In genomic region chr12:88298761-88299242, GRCh38 we compare ENCODE assay signal across 8 cellular contexts.
DNase-seq lines count a peak whose midpoint lies in the region; ATAC-seq, FAIRE-seq and TF ChIP-seq lines count a peak whose summit lies in the region.

No MANE protein-coding gene starts in this region.

- no peak overlapping the region for H3K9ac ChIP-seq in HepG2 (ENCODE audit: insufficient read depth, low read depth, low read length)

- H3K36me3 Mint-ChIP-seq in CD4-positive, alpha-beta memory T cell: no peaks in the 10 kb centered on the region

- no TSS peak for BruUV-seq in HepG2 (replicated peaks; lab: Mats Ljungman, UMichigan)

- H2AFZ ChIP-seq in HepG2 (ENCODE audit: low read length): no peak overlapping the region

- DNase-seq in GM12864 (ENCODE audit: low read depth) (peak; percentile 15), H4 (ENCODE audit: low spot score) (peak; percentile 71), SJSA1 (ENCODE audit: low read depth in 1 of 2, low spot score in 2 of 2) (peak; percentile 41 to 56), HepG2 (ENCODE audit: low spot score) (no peak), cerebellum (ENCODE audit: low spot score) (no peak), lower leg skin (ENCODE audit: low spot score in 2 of 2) (no peak)
- no peak for DNase-seq in CD4-positive, alpha-beta memory T cell

- H3K4me3 Mint-ChIP-seq in CD4-positive, alpha-beta memory T cell: no peak overlapping the region

- peaks cover 0 to 4% (median 0%) of the 10 kb centered on the region in 8 donors for H3K9me3 Mint-ChIP-seq in CD4-positive, alpha-beta memory T cell

- H3K4me1 Mint-ChIP-seq in CD4-positive, alpha-beta memory T cell: no peaks in the 10 kb centered on the region

- H3K27me3 ChIP-seq in SJSA1 (replicated peaks): no peaks in the 10 kb centered on the region
- no peaks in the 10 kb centered on the region for H3K27me3 ChIP-seq in HepG2 (ENCODE audit: control insufficient read depth in 1 of 2, insufficient read depth in 2 of 2, low read length in 2 of 2)
- no peaks in the 10 kb centered on the region for H3K27me3 ChIP-seq in gastroesophageal sphincter
- no peaks in the 10 kb centered on the region for H3K27me3 ChIP-seq in CD4-positive, alpha-beta memory T cell (ENCODE audit: insufficient read depth, low read length)

- H3K4me2 ChIP-seq in HepG2 (ENCODE audit: low read depth, low read length): no peak overlapping the region

- intact Hi-C loops in HepG2 (cut with micrococcal nuclease; ENCODE audit: unreplicated experiment): no loop called here
- intact Hi-C loops in CD4-positive, alpha-beta memory T cell (cut with micrococcal nuclease): no loop called here
- intact Hi-C loops in lower leg skin (cut with DNase I; ENCODE audit: low total_unique reads): no loop called here

- ATAC-seq in HepG2: no peak
- ATAC-seq in gastroesophageal sphincter: no peak

- H3K4me3 ChIP-seq in GM12864 (ENCODE audit: low read depth, low read length) (no peak overlapping the region), SJSA1 (no peak overlapping the region), HepG2 (replicated peaks in 1 of 3; ENCODE audit: insufficient read depth in 1 of 3, low read depth in 2 of 3, low read length in 3 of 3) (no peak overlapping the region), gastroesophageal sphincter (no peak overlapping the region), lower leg skin (ENCODE audit: low read depth, poor library complexity, severe bottlenecking) (no peak overlapping the region)
- H3K4me3 ChIP-seq in CD4-positive, alpha-beta memory T cell (ENCODE audit: low read length in 2 of 2): no peak overlapping the region

- H3K4me1 ChIP-seq in SJSA1 (replicated peaks) (peaks cover 23% of the 10 kb centered on the region), HepG2 (ENCODE audit: insufficient read depth, low read length) (peaks cover 20% of the 10 kb centered on the region; the same call in 1 of the 2 replicates), gastroesophageal sphincter (peaks cover 0 to 8% (median 3%) of the 10 kb centered on the region in 3 donors)
- H3K4me1 ChIP-seq in CD4-positive, alpha-beta memory T cell (ENCODE audit: insufficient read depth, low read length): no peaks in the 10 kb centered on the region

- no peaks in the 10 kb centered on the region for H3K27me3 Mint-ChIP-seq in CD4-positive, alpha-beta memory T cell

- no peaks in the 10 kb centered on the region for H4K20me1 ChIP-seq in HepG2 (ENCODE audit: insufficient read depth, low read length)

- H3K36me3 ChIP-seq in SJSA1 (no peaks in the 10 kb centered on the region), HepG2 (replicated peaks in 1 of 2; ENCODE audit: control insufficient read depth in 1 of 2, insufficient read depth in 2 of 2, low read length in 2 of 2) (no peaks in the 10 kb centered on the region), gastroesophageal sphincter (no peaks in the 10 kb centered on the region)
- H3K36me3 ChIP-seq in CD4-positive, alpha-beta memory T cell (ENCODE audit: insufficient read depth, low read length): no peaks in the 10 kb centered on the region

- POLR2A ChIA-PET in HepG2 (lab: Yijun Ruan, JAX): no interaction called here
- POLR2A ChIA-PET in CD4-positive, alpha-beta memory T cell (lab: Charles Lee; ENCODE audit: partially characterized antibody): no interaction called here

- TF ChIP-seq POLR2A in HepG2 (IDR thresholded peaks at IDR 0.05; ENCODE audit: insufficient read depth in 1 of 2, low read depth in 2 of 2, low read length in 2 of 2) (no peak), gastroesophageal sphincter (IDR thresholded peaks at IDR 0.05) (no peak), lower leg skin (IDR thresholded peaks at IDR 0.05) (no peak)

- H3K27ac ChIP-seq in SJSA1: peak overlapping the region; percentile 65
- H3K27ac ChIP-seq in HepG2 (ENCODE audit: extremely low read length, insufficient read depth, low read length): no peak overlapping the region
- no peak overlapping the region for H3K27ac ChIP-seq in gastroesophageal sphincter
- no peak overlapping the region for H3K27ac ChIP-seq in CD4-positive, alpha-beta memory T cell (ENCODE audit: low read depth, low read length)

- TF ChIP-seq CTCF in GM12864 (IDR thresholded peaks at IDR 0.05; ENCODE audit: low read depth, low read length, missing control alignments) (no peak), HepG2 (CRISPR knock-in tag; IDR thresholded peaks at IDR 0.05) (no peak), gastroesophageal sphincter (IDR thresholded peaks at IDR 0.05) (no peak), lower leg skin (IDR thresholded peaks at IDR 0.05) (no peak)

- no peak overlapping the region for H3K27ac Mint-ChIP-seq in CD4-positive, alpha-beta memory T cell

- no peak for TF ChIP-seq RAD21 in HepG2 (CRISPR knock-in tag; IDR thresholded peaks at IDR 0.05)

- H3K9me3 ChIP-seq in SJSA1 (replicated peaks) (no peaks in the 10 kb centered on the region), HepG2 (ENCODE audit: low read length) (no peaks in the 10 kb centered on the region), gastroesophageal sphincter (no peaks in the 10 kb centered on the region)
- no peaks in the 10 kb centered on the region for H3K9me3 ChIP-seq in CD4-positive, alpha-beta memory T cell (ENCODE audit: control insufficient read depth in 1 of 2, low read length in 2 of 2)

- CTCF ChIA-PET in HepG2 (lab: Yijun Ruan, JAX; ENCODE audit: low intra/inter-chr PET ratio, low total read pairs): no interaction called here
- CTCF ChIA-PET in CD4-positive, alpha-beta memory T cell (lab: Charles Lee; ENCODE audit: partially characterized antibody): no interaction called here

- WGBS in HepG2 (ENCODE audit: low lambda C conversion rate): 45% methylated on average over 4 of the region's 4 CpGs
- WGBS in gastroesophageal sphincter (ENCODE audit: low coverage in 1 of 2), 2 donors: 64 to 85% methylated on average over 4 of the region's 4 CpGs
- 72 to 75% methylated on average over 4 of the region's 4 CpGs for WGBS in lower leg skin, 2 donors

- FAIRE-seq in HepG2 (lab: Jason Lieb, UNC): no peak

- H3K79me2 ChIP-seq in HepG2 (ENCODE audit: insufficient read depth, low read length): no peaks in the 10 kb centered on the region

- TF ChIP-seq EP300 in HepG2 (IDR thresholded peaks at IDR 0.05; ENCODE audit: low read depth in 2 of 2, low read length in 2 of 2) (no peak), HepG2 (CRISPR knock-in tag; IDR thresholded peaks at IDR 0.05; ENCODE audit: borderline replicate concordance) (no peak), gastroesophageal sphincter (IDR thresholded peaks at IDR 0.05) (no peak)

- in situ Hi-C loops in HepG2 (cut with HindIII; ENCODE audit: extremely low pct_ligation_motif_present, low pct_unique_long_range_greater_than_20kb): no loop called here

TF ChIP-seq in HepG2, 621 proteins besides CTCF, POLR2A, EP300 and RAD21:
- TF ChIP-seq MAFF (IDR thresholded peaks at IDR 0.05; ENCODE audit: low read depth, low read length) (0 out of 2 replicates have a peak, but pooled peaks have one; percentile 16), XRCC5 (optimal IDR thresholded peaks at IDR 0.05; ENCODE audit: low read length) (no peak), RCOR2 (CRISPR knock-in tag; IDR thresholded peaks at IDR 0.05) (no peak), FLYWCH1 (CRISPR knock-in tag; IDR thresholded peaks at IDR 0.05) (no peak), ZNF317 (CRISPR knock-in tag; IDR thresholded peaks at IDR 0.05) (no peak), MAFK (conservative IDR thresholded peaks at IDR 0.05 in 1 of 2, IDR thresholded peaks at IDR 0.05 in 1 of 2; ENCODE audit: low read length in 2 of 2) (peak; percentile 49 to 56; a peak in 3 of 4 replicates)

Comparison
In these comparisons a context has a peak if more than half of its experiments do, and no peak if none do; other contexts are left out.
1. DNase-seq: peak in GM12864 (single experiment), H4 (single experiment) and SJSA1 (2 of 2); none in HepG2 (single experiment), CD4-positive, alpha-beta memory T cell (0 of 5), cerebellum (single experiment) and lower leg skin (0 of 2).